Comparison of ENCODE assay signal across 8 cellular contexts in genomic region chr1:35564037-35564883, GRCh38. TPM values are rescaled to one million over a fixed set of nuclear protein-coding genes. Genes with fewer than 3 reads are reported as not detected.
DNase-seq lines count a peak whose midpoint lies in the region; ATAC-seq and TF ChIP-seq lines count a peak whose summit lies in the region.

No MANE protein-coding gene starts in this region.

- H3K9ac ChIP-seq in HCT116 (ENCODE audit: low read length) = no peak overlapping the region
- H3K9ac ChIP-seq in liver (ENCODE audit: low read depth in 1 of 2, low read length in 2 of 2) = no peak overlapping the region

- H3K27me3 Mint-ChIP-seq in CD4-positive, alpha-beta T cell = no peaks in the 10 kb centered on the region
- no peaks in the 10 kb centered on the region for H3K27me3 Mint-ChIP-seq in activated CD4-positive, alpha-beta T cell treated with anti-CD3 and anti-CD28 coated beads for 36 hours
- peaks cover 1% of the 10 kb centered on the region for H3K27me3 Mint-ChIP-seq in chondrocyte (ENCODE audit: low read depth)

- no peak overlapping the region for H2AFZ ChIP-seq in HCT116 (ENCODE audit: low read depth, low read length, poor library complexity, severe bottlenecking)

- TF ChIP-seq RAD21 in HCT116 (IDR thresholded peaks at IDR 0.05; ENCODE audit: low read depth) (peak; percentile 75), liver (IDR thresholded peaks at IDR 0.05) (peak; percentile 76 to 87)

- no peaks in the 10 kb centered on the region for H3K9me3 ChIP-seq in CD4-positive, alpha-beta T cell (ENCODE audit: control insufficient read depth, low read length)
- H3K9me3 ChIP-seq in HCT116 (ENCODE audit: control insufficient read depth in 1 of 2, insufficient read depth in 1 of 2, low read depth in 1 of 2, low read length in 2 of 2) (no peaks in the 10 kb centered on the region), liver (ENCODE audit: control insufficient read depth in 4 of 4, low read length in 3 of 4) (no peaks in the 10 kb centered on the region)

- H3K9me3 Mint-ChIP-seq in CD4-positive, alpha-beta T cell = no peaks in the 10 kb centered on the region
- H3K9me3 Mint-ChIP-seq in activated CD4-positive, alpha-beta T cell treated with anti-CD3 and anti-CD28 coated beads for 36 hours (ENCODE audit: low read depth) = no peaks in the 10 kb centered on the region
- H3K9me3 Mint-ChIP-seq in chondrocyte (ENCODE audit: low read depth) = no peaks in the 10 kb centered on the region

- peak; percentile 67 to 81 (median 76) for DNase-seq in CD4-positive, alpha-beta T cell
- DNase-seq in HCT116 (ENCODE audit: low read depth, low spot score) (peak; percentile 58), NCI-H446 treated with DMSO at 0.1 percent for 48 hours (lab: John Stamatoyannopoulos, UW) (peak; percentile 15), chondrocyte (ENCODE audit: low spot score) (no peak)
- DNase-seq in activated CD4-positive, alpha-beta T cell treated with anti-CD3 and anti-CD28 coated beads for 36 hours = peak; percentile 91
- peak; percentile 60 to 64 (median 62) for DNase-seq in stimulated activated CD4-positive, alpha-beta T cell treated with anti-CD3 and anti-CD28 coated beads, TNF-alpha, amount 100 ng/mL, for 4 hours (ENCODE audit: low read depth in 3 of 3)

- H3K4me1 ChIP-seq in HCT116 (ENCODE audit: control insufficient read depth in 1 of 2, insufficient read depth in 2 of 2, low read length in 2 of 2) (no peaks in the 10 kb centered on the region), liver (ENCODE audit: control insufficient read depth in 4 of 4, insufficient read depth in 4 of 4, low read length in 3 of 4) (peaks cover 0 to 15% (median 7%) of the 10 kb centered on the region in 4 donors)

- POLR2A ChIA-PET in CD4-positive, alpha-beta T cell (lab: Charles Lee) = interaction anchor here (0.5 to 1.8 kb wide), 3 partner anchors 14 to 151 kb away, joined by 3 to 17 read pairs (median 4); no protein-coding TSS in a partner anchor
- POLR2A ChIA-PET in HCT116 (lab: Charles Lee) = interaction anchor here (1.0 kb wide), 1 partner anchor 9 kb away, joined by 4 read pairs; the partner anchor contains the start of gene TFAP2E
- POLR2A ChIA-PET in activated CD4-positive, alpha-beta T cell treated with anti-CD3 and anti-CD28 coated beads for 36 hours (lab: Charles Lee) = interaction anchor here (0.6 to 1.5 kb wide), 6 partner anchors 8 to 708 kb away, joined by 3 to 6 read pairs (median 3); partner anchors contain the start of gene TFAP2E

- peak; percentile 80 for TF ChIP-seq CTCF in CD4-positive, alpha-beta T cell (IDR thresholded peaks at IDR 0.05)
- TF ChIP-seq CTCF in HCT116 (IDR thresholded peaks at IDR 0.05 in 2 of 3, conservative IDR thresholded peaks at IDR 0.05 in 1 of 3; ENCODE audit: borderline replicate concordance in 1 of 3, insufficient read depth in 1 of 3, low read depth in 2 of 3, low read length in 2 of 3) = peak; percentile 59 to 81 (median 72)
- TF ChIP-seq CTCF in chondrocyte (IDR thresholded peaks at IDR 0.05) = peak; percentile 87
- TF ChIP-seq CTCF in liver (IDR thresholded peaks at IDR 0.05; ENCODE audit: low read depth, low read length, missing input control) = peak; percentile 65

- H3K36me3 Mint-ChIP-seq in CD4-positive, alpha-beta T cell (ENCODE audit: low read depth) = peaks cover 41% of the 10 kb centered on the region
- H3K36me3 Mint-ChIP-seq in activated CD4-positive, alpha-beta T cell treated with anti-CD3 and anti-CD28 coated beads for 36 hours (ENCODE audit: low read depth) = peaks cover 4% of the 10 kb centered on the region
- H3K36me3 Mint-ChIP-seq in chondrocyte (ENCODE audit: low read depth) = peaks cover 15% of the 10 kb centered on the region

- H3K27ac ChIP-seq in CD4-positive, alpha-beta T cell (ENCODE audit: low read depth, low read length) = no peak overlapping the region
- H3K27ac ChIP-seq in HCT116 (ENCODE audit: low read depth, low read length) = no peak overlapping the region
- no peak overlapping the region for H3K27ac ChIP-seq in liver (ENCODE audit: low read depth in 1 of 2, low read length in 2 of 2)

- CTCF ChIA-PET in CD4-positive, alpha-beta T cell (lab: Charles Lee) = interaction anchor here (0.6 to 3.4 kb wide), 26 partner anchors 8 to 205 kb away, joined by 3 to 41 read pairs (median 4); partner anchors contain the start of genes C1orf216 and CLSPN
- CTCF ChIA-PET in HCT116 (lab: Charles Lee) = interaction anchor here (0.7 to 1.7 kb wide), 11 partner anchors 9 to 711 kb away, joined by 3 to 32 read pairs (median 7); partner anchors contain the start of genes CLSPN, SMIM12 and TFAP2E
- CTCF ChIA-PET in activated CD4-positive, alpha-beta T cell treated with anti-CD3 and anti-CD28 coated beads for 36 hours (lab: Charles Lee) = interaction anchor here (0.5 to 5.9 kb wide), 31 partner anchors 8 to 235 kb away, joined by 3 to 118 read pairs (median 4); partner anchors contain the start of genes CLSPN and TFAP2E

- H4K20me1 ChIP-seq in HCT116 (ENCODE audit: insufficient read depth) = no peaks in the 10 kb centered on the region

- no TSS peak for BruUV-seq in HCT116 (replicated peaks; lab: Mats Ljungman, UMichigan)

- no peaks in the 10 kb centered on the region for H3K9me2 ChIP-seq in HCT116 (ENCODE audit: insufficient read depth)

- H3K4me2 ChIP-seq in HCT116 (ENCODE audit: low read length) = no peak overlapping the region

- H3K27ac Mint-ChIP-seq in CD4-positive, alpha-beta T cell = peak overlapping the region; percentile 62
- H3K27ac Mint-ChIP-seq in activated CD4-positive, alpha-beta T cell treated with anti-CD3 and anti-CD28 coated beads for 36 hours = no peak overlapping the region
- H3K27ac Mint-ChIP-seq in chondrocyte (ENCODE audit: unreplicated experiment) = no peak overlapping the region

- 75% methylated on average over 9 of the region's 9 CpGs for WGBS in liver

- no peak for TF ChIP-seq POLR2A in HCT116 (IDR thresholded peaks at IDR 0.05; ENCODE audit: borderline replicate concordance, extremely low read depth, insufficient read depth, insufficient read length)

- peaks cover 4 to 7% of the 10 kb centered on the region in 2 experiments; a peak in 3 of 4 replicates for H3K36me3 ChIP-seq in HCT116 (ENCODE audit: control insufficient read depth in 1 of 2, insufficient read depth in 2 of 2, low read length in 2 of 2)
- H3K36me3 ChIP-seq in liver (ENCODE audit: control insufficient read depth in 4 of 4, insufficient read depth in 3 of 4, low read depth in 1 of 4, low read length in 3 of 4) = peaks cover 0 to 6% (median 3%) of the 10 kb centered on the region in 4 donors

- H3K4me3 ChIP-seq in HCT116 (replicated peaks in 1 of 2; ENCODE audit: low read depth in 1 of 2, low read length in 2 of 2) (no peak overlapping the region), liver (ENCODE audit: low read depth in 1 of 3, low read length in 3 of 3) (no peak overlapping the region)

- intact Hi-C loops in CD4-positive, alpha-beta T cell (cut with DNase I, micrococcal nuclease) = loop anchor here (1.0 to 5.0 kb wide), 2 partner anchors 113 to 362 kb away; no protein-coding TSS in a partner anchor
- intact Hi-C loops in HCT116 (cut with micrococcal nuclease) = loop anchor here (1.0 to 2.0 kb wide), 2 partner anchors 113 to 361 kb away; no protein-coding TSS in a partner anchor
- intact Hi-C loops in activated CD4-positive, alpha-beta T cell treated with anti-CD3 and anti-CD28 coated beads for 36 hours (cut with DNase I, micrococcal nuclease) = loop anchor here (1.0 kb wide), 1 partner anchor 113 kb away; no protein-coding TSS in a partner anchor

- peaks cover 32% of the 10 kb centered on the region for H3K4me1 Mint-ChIP-seq in CD4-positive, alpha-beta T cell (ENCODE audit: low read depth)
- H3K4me1 Mint-ChIP-seq in activated CD4-positive, alpha-beta T cell treated with anti-CD3 and anti-CD28 coated beads for 36 hours = peaks cover 28% of the 10 kb centered on the region
- peaks cover 31% of the 10 kb centered on the region for H3K4me1 Mint-ChIP-seq in chondrocyte (ENCODE audit: low read depth)

- no peaks in the 10 kb centered on the region for H3K27me3 ChIP-seq in CD4-positive, alpha-beta T cell (ENCODE audit: control insufficient read depth, insufficient read depth, low read length)
- H3K27me3 ChIP-seq in HCT116 (ENCODE audit: insufficient read depth, low read length) (no peaks in the 10 kb centered on the region), liver (ENCODE audit: control insufficient read depth in 4 of 4, insufficient read depth in 4 of 4, low read length in 3 of 4) (no peaks in the 10 kb centered on the region)

- peak overlapping the region; percentile 50 for H3K4me3 Mint-ChIP-seq in CD4-positive, alpha-beta T cell
- H3K4me3 Mint-ChIP-seq in activated CD4-positive, alpha-beta T cell treated with anti-CD3 and anti-CD28 coated beads for 36 hours = no peak overlapping the region
- no peak overlapping the region for H3K4me3 Mint-ChIP-seq in chondrocyte (ENCODE audit: unreplicated experiment)

- RAD21 ChIA-PET in HCT116 (lab: Charles Lee; ENCODE audit: low non-redundant PET in 1 of 2, low total read pairs in 2 of 2, uncharacterized antibody in 2 of 2, unreplicated experiment in 2 of 2) = interaction anchor here (0.5 to 1.4 kb wide), 3 partner anchors 113 to 137 kb away, joined by 4 to 14 read pairs (median 8); no protein-coding TSS in a partner anchor

- peaks cover 1% of the 10 kb centered on the region; the same call in 1 of the 2 replicates for H3K79me2 ChIP-seq in HCT116 (ENCODE audit: insufficient read depth, low read length)

- peak; percentile 72 for ATAC-seq in CD4-positive, alpha-beta T cell (ENCODE audit: poor library complexity)
- peak; percentile 77 for ATAC-seq in HCT116
- peak; percentile 87 for ATAC-seq in activated CD4-positive, alpha-beta T cell treated with anti-CD3 and anti-CD28 coated beads for 36 hours
- no peak for ATAC-seq in GM21576 (IDR thresholded peaks at IDR 0.05; ENCODE audit: unreplicated experiment)

RNA-seq across cellular contexts. Expression of gene NCDN, which starts 6.7 kb away (rescaled TPM):
- total RNA-seq in CD4-positive, alpha-beta T cell = 10 to 100 TPM; 12.8 to 14.2 TPM
- total RNA-seq in HCT116 (2021; ENCODE audit: unreplicated experiment) (24.5 TPM), chondrocyte (35.3 to 46.5 TPM (median 36.4 TPM) in 3 replicates), liver (1 to 10 TPM; 4.4 to 6.9 TPM)
- 14.5 and 15.2 TPM in 2 replicates for polyA plus RNA-seq in HCT116 (2012)
- 10 to 100 TPM; 21.1 to 23.4 TPM for total RNA-seq in activated CD4-positive, alpha-beta T cell treated with anti-CD3 and anti-CD28 coated beads for 36 hours
- polyA plus RNA-seq in liver = 1 to 10 TPM; 2.7 to 7.9 TPM

RNA-seq across cellular contexts. Expression of gene KIAA0319L, which starts 7.1 kb away (rescaled TPM):
- 10 to 100 TPM; 50.9 to 53.3 TPM for total RNA-seq in CD4-positive, alpha-beta T cell
- total RNA-seq in HCT116 (2021; ENCODE audit: unreplicated experiment) = 35.6 TPM
- 25.7 and 28.7 TPM in 2 replicates for polyA plus RNA-seq in HCT116 (2012)
- total RNA-seq in activated CD4-positive, alpha-beta T cell treated with anti-CD3 and anti-CD28 coated beads for 36 hours = 10 to 100 TPM; 26.5 to 28.1 TPM
- 26.9 to 40.8 TPM (median 28.7 TPM) in 3 replicates for total RNA-seq in chondrocyte
- total RNA-seq in liver = 100 to 1,000 TPM in 1 of 2 donors, 10 to 100 TPM in 1; 27.5 to 107 TPM
- polyA plus RNA-seq in liver = 10 to 100 TPM; 27.0 to 28.3 TPM

RNA-seq across cellular contexts. Expression of gene TFAP2E, which starts 8.9 kb away (rescaled TPM):
- 1 to 10 TPM; 3.0 to 3.8 TPM for total RNA-seq in CD4-positive, alpha-beta T cell
- total RNA-seq in HCT116 (2021; ENCODE audit: unreplicated experiment) (6.1 TPM), chondrocyte (0.92 to 1.4 TPM (median 0.97 TPM) in 3 replicates), liver (under 1 TPM; 0.08 to 0.09 TPM)
- 3.5 and 4.0 TPM in 2 replicates for polyA plus RNA-seq in HCT116 (2012)
- under 1 TPM; 0.53 to 0.58 TPM for total RNA-seq in activated CD4-positive, alpha-beta T cell treated with anti-CD3 and anti-CD28 coated beads for 36 hours
- polyA plus RNA-seq in liver = under 1 TPM; 0.07 to 0.21 TPM
